10 cellular contexts compared by ENCODE assay signal in genomic region chr1:227482021-227482299, GRCh38.
DNase-seq lines count a peak whose midpoint lies in the region; ATAC-seq, FAIRE-seq and TF ChIP-seq lines count a peak whose summit lies in the region.
"Had no signal": no experiment of that assay in that cellular context is flagged by ENCODE, and none has a peak within 500 bp of the region (broad histone marks: within the 10 kb centered on the region; RNA-seq: fewer than 3 reads in every experiment).

No MANE protein-coding gene starts in this region.

- no peak overlapping the region for H3K4ac ChIP-seq in IMR-90 (ENCODE audit: low read depth, low read length)
- H3K4ac ChIP-seq in H1 (replicated peaks; ENCODE audit: insufficient read length, low read depth, low read length): no peak overlapping the region

- no peak for TF ChIP-seq EP300 in HepG2 (IDR thresholded peaks at IDR 0.05; ENCODE audit: low read depth in 2 of 2, low read length in 2 of 2)
- TF ChIP-seq EP300 in HepG2 (CRISPR knock-in tag; IDR thresholded peaks at IDR 0.05; ENCODE audit: borderline replicate concordance): no peak
- no peak for TF ChIP-seq EP300 in H1 (IDR thresholded peaks at IDR 0.05; ENCODE audit: borderline replicate concordance in 1 of 2, low read depth in 2 of 2, low read length in 2 of 2)

- TF ChIP-seq CTCF in HepG2 (CRISPR knock-in tag; IDR thresholded peaks at IDR 0.05) (no peak), right lobe of liver (IDR thresholded peaks at IDR 0.05) (no peak), IMR-90 (conservative IDR thresholded peaks at IDR 0.05; ENCODE audit: low read depth, low read length) (no peak), H1 (IDR thresholded peaks at IDR 0.05; ENCODE audit: control extremely low read depth in 1 of 3, insufficient read depth in 1 of 3, low read depth in 1 of 3, low read length in 3 of 3) (no peak), prostate gland (IDR thresholded peaks at IDR 0.05) (no peak)

- no peak overlapping the region for H3K18ac ChIP-seq in IMR-90 (ENCODE audit: low read depth, low read length)
- H3K18ac ChIP-seq in H1 (ENCODE audit: extremely low read depth, low read length): no peak overlapping the region

- H2AK5ac ChIP-seq in IMR-90 (ENCODE audit: low read depth, low read length) (no peak overlapping the region), H1 (ENCODE audit: low read depth, low read length) (no peak overlapping the region)

- POLR2A ChIA-PET in HepG2 (lab: Yijun Ruan, JAX) (no interaction called here), IMR-90 (lab: Charles Lee; ENCODE audit: unreplicated experiment) (no interaction called here), H1 (lab: Charles Lee; ENCODE audit: partially characterized antibody) (no interaction called here)

- no peak overlapping the region for H3K4me2 ChIP-seq in HepG2 (ENCODE audit: low read depth, low read length)
- no peak overlapping the region for H3K4me2 ChIP-seq in IMR-90 (ENCODE audit: low read depth, low read length)
- no peak overlapping the region for H3K4me2 ChIP-seq in H1 (ENCODE audit: insufficient read depth in 1 of 2, low read depth in 2 of 2, low read length in 2 of 2)
- H3K4me2 ChIP-seq: BLaER1 had no signal

- H3K27me3 ChIP-seq in HepG2 (ENCODE audit: control insufficient read depth in 1 of 2, insufficient read depth in 2 of 2, low read length in 2 of 2): no peaks in the 10 kb centered on the region
- H3K27me3 ChIP-seq in right lobe of liver: no peaks in the 10 kb centered on the region
- no peaks in the 10 kb centered on the region for H3K27me3 ChIP-seq in IMR-90 (ENCODE audit: control insufficient read depth, insufficient read depth, low read length)
- no peaks in the 10 kb centered on the region for H3K27me3 ChIP-seq in H1 (replicated peaks in 1 of 4; ENCODE audit: control insufficient read depth in 3 of 4, extremely low read depth in 1 of 4, insufficient read depth in 3 of 4, low read length in 3 of 4)
- no peaks in the 10 kb centered on the region for H3K27me3 ChIP-seq in prostate gland (replicated peaks; ENCODE audit: insufficient read depth)
- H3K27me3 ChIP-seq: BE2C, BLaER1 had no signal

- no peaks in the 10 kb centered on the region for H3K4me1 ChIP-seq in HepG2 (ENCODE audit: insufficient read depth, low read length)
- no peaks in the 10 kb centered on the region for H3K4me1 ChIP-seq in right lobe of liver
- no peaks in the 10 kb centered on the region for H3K4me1 ChIP-seq in IMR-90 (ENCODE audit: control insufficient read depth, insufficient read depth, low read length)
- H3K4me1 ChIP-seq in H1 (replicated peaks in 1 of 4; ENCODE audit: control insufficient read depth in 3 of 4, insufficient read depth in 4 of 4, low read length in 3 of 4): no peaks in the 10 kb centered on the region
- H3K4me1 ChIP-seq in prostate gland (replicated peaks): no peaks in the 10 kb centered on the region
- H3K4me1 ChIP-seq: BE2C, BLaER1 had no signal

- FAIRE-seq in HepG2 (lab: Jason Lieb, UNC): no peak
- no peak for FAIRE-seq in H1 (lab: Jason Lieb, UNC)

- in situ Hi-C loops in HepG2 (cut with HindIII; ENCODE audit: extremely low pct_ligation_motif_present, low pct_unique_long_range_greater_than_20kb) (loop anchor here (10.0 kb wide), 2 partner anchors 263 to 473 kb away; no protein-coding TSS in a partner anchor), IMR-90 (cut with MboI; ENCODE audit: low sequenced_read_pairs) (loop anchor here (25.0 kb wide), 1 partner anchor 455 kb away; the partner anchor contains the start of gene WNT9A)

- H2BK5ac ChIP-seq in IMR-90 (ENCODE audit: low read depth, low read length, poor library complexity, severe bottlenecking): no peak overlapping the region
- H2BK5ac ChIP-seq in H1 (ENCODE audit: low read depth, low read length): no peak overlapping the region

- dilution Hi-C loops in IMR-90 (cut with HindIII; ENCODE audit: low sequenced_read_pairs, unreplicated experiment): no loop called here

- BruUV-seq in HepG2 (replicated peaks; lab: Mats Ljungman, UMichigan) (no TSS peak), IMR-90 (replicated peaks; lab: Mats Ljungman, UMichigan) (no TSS peak)

- CTCF ChIA-PET in HepG2 (lab: Yijun Ruan, JAX; ENCODE audit: low intra/inter-chr PET ratio, low total read pairs) (interaction anchor here (1.1 to 1.4 kb wide), 4 partner anchors 61 to 472 kb away, joined by 4 to 11 read pairs (median 6); no protein-coding TSS in a partner anchor), IMR-90 (lab: Yijun Ruan, JAX) (no interaction called here), H1 (lab: Charles Lee; ENCODE audit: partially characterized antibody) (interaction anchor here (1.0 to 2.8 kb wide), 15 partner anchors 8 to 519 kb away, joined by 3 to 17 read pairs (median 6); partner anchors contain the start of gene WNT9A)

- no peak overlapping the region for H3K9ac ChIP-seq in HepG2 (ENCODE audit: insufficient read depth, low read depth, low read length)
- H3K9ac ChIP-seq in IMR-90 (ENCODE audit: low read depth, low read length): no peak overlapping the region
- H3K9ac ChIP-seq in H1 (replicated peaks in 1 of 4; ENCODE audit: extremely low read depth in 1 of 4, low read depth in 3 of 4, low read length in 3 of 4): no peak overlapping the region
- H3K9ac ChIP-seq: BLaER1 had no signal

- H3K14ac ChIP-seq in IMR-90 (replicated peaks; ENCODE audit: low read depth, low read length) (no peak overlapping the region), H1 (ENCODE audit: insufficient read length) (no peak overlapping the region)

- ATAC-seq in HepG2: no peak
- no peak for ATAC-seq in right lobe of liver
- ATAC-seq in IMR-90 (ENCODE audit: low read depth): no peak
- ATAC-seq in HG03095 (IDR thresholded peaks at IDR 0.05; ENCODE audit: unreplicated experiment): no peak

- H2AFZ ChIP-seq in HepG2 (ENCODE audit: low read length) (no peak overlapping the region), IMR-90 (replicated peaks; ENCODE audit: low read length, poor library complexity) (no peak overlapping the region), H1 (ENCODE audit: low read length) (no peak overlapping the region)

- H2BK20ac ChIP-seq in IMR-90 (ENCODE audit: low read depth, low read length): no peak overlapping the region
- H2BK20ac ChIP-seq in H1 (ENCODE audit: low read length): no peak overlapping the region

- H2BK120ac ChIP-seq in IMR-90 (ENCODE audit: low read depth, low read length) (no peak overlapping the region), H1 (replicated peaks; ENCODE audit: low read depth, low read length) (no peak overlapping the region)

- no peak overlapping the region for H3K27ac ChIP-seq in HepG2 (ENCODE audit: extremely low read length, insufficient read depth, low read length)
- no peak overlapping the region for H3K27ac ChIP-seq in right lobe of liver
- H3K27ac ChIP-seq in IMR-90 (ENCODE audit: insufficient read depth, low read length): no peak overlapping the region
- no peak overlapping the region for H3K27ac ChIP-seq in H1 (ENCODE audit: low read depth, low read length)
- no peak overlapping the region for H3K27ac ChIP-seq in prostate gland
- H3K27ac ChIP-seq: 22Rv1, BLaER1 had no signal

- intact Hi-C loops in HepG2 (cut with micrococcal nuclease; ENCODE audit: unreplicated experiment) (loop anchor here (10.0 kb wide), 1 partner anchor 973 kb away; a partner anchor contains a TSS), right lobe of liver (cut with DNase I) (loop anchor here in 1 of 2 donors (10.0 kb wide), 1 partner anchor 463 kb away; the partner anchor contains the start of gene WNT9A), IMR-90 (cut with micrococcal nuclease) (loop anchor here (10.0 kb wide), 1 partner anchor 603 kb away; the partner anchor contains the start of gene ARF1), prostate gland (cut with DNase I) (loop anchor here (5.0 kb wide), 3 partner anchors 60 to 465 kb away; partner anchors contain the start of gene WNT9A)

- TF ChIP-seq RAD21 in HepG2 (CRISPR knock-in tag; IDR thresholded peaks at IDR 0.05) (no peak), IMR-90 (IDR thresholded peaks at IDR 0.05; ENCODE audit: low read length) (no peak), H1 (IDR thresholded peaks at IDR 0.05 in 1 of 2, conservative IDR thresholded peaks at IDR 0.05 in 1 of 2; ENCODE audit: low read depth in 2 of 2, low read length in 2 of 2) (no peak)

- no peaks in the 10 kb centered on the region for H4K20me1 ChIP-seq in HepG2 (ENCODE audit: insufficient read depth, low read length)
- H4K20me1 ChIP-seq in IMR-90 (ENCODE audit: insufficient read depth, low read length): no peaks in the 10 kb centered on the region
- no peaks in the 10 kb centered on the region for H4K20me1 ChIP-seq in H1 (replicated peaks in 1 of 2; ENCODE audit: control insufficient read depth in 1 of 2, insufficient read depth in 2 of 2, low read length in 2 of 2)
- H4K20me1 ChIP-seq: BLaER1 had no signal

- H2BK12ac ChIP-seq in H1 (ENCODE audit: low read depth, low read length): no peak overlapping the region

- H3K4me3 ChIP-seq in HepG2 (replicated peaks in 1 of 3; ENCODE audit: insufficient read depth in 1 of 3, low read depth in 2 of 3, low read length in 3 of 3) (no peak overlapping the region), right lobe of liver (no peak overlapping the region), IMR-90 (ENCODE audit: insufficient read depth, low read depth, low read length) (no peak overlapping the region), H1 (ENCODE audit: extremely low read depth in 1 of 4, insufficient read depth in 2 of 4, low read depth in 3 of 4, low read length in 4 of 4) (no peak overlapping the region), prostate gland (no peak overlapping the region)
- H3K4me3 ChIP-seq: BLaER1 had no signal

- H2BK15ac ChIP-seq in IMR-90 (ENCODE audit: low read depth, low read length) (no peak overlapping the region), H1 (ENCODE audit: low read length) (no peak overlapping the region)

- H3K36me3 ChIP-seq in HepG2 (replicated peaks in 1 of 2; ENCODE audit: control insufficient read depth in 1 of 2, insufficient read depth in 2 of 2, low read length in 2 of 2) (no peaks in the 10 kb centered on the region), right lobe of liver (no peaks in the 10 kb centered on the region), IMR-90 (ENCODE audit: control insufficient read depth, insufficient read depth, low read length) (no peaks in the 10 kb centered on the region), H1 (ENCODE audit: control insufficient read depth in 2 of 4, insufficient read depth in 4 of 4, low read length in 3 of 4) (no peaks in the 10 kb centered on the region; a peak in 1 of 8 replicates), prostate gland (no peaks in the 10 kb centered on the region)
- H3K36me3 ChIP-seq: BE2C, BLaER1 had no signal

- no peak overlapping the region for H4K5ac ChIP-seq in IMR-90 (ENCODE audit: low read depth, low read length)
- no peak overlapping the region for H4K5ac ChIP-seq in H1 (ENCODE audit: insufficient read length, low read depth, low read length)

- no peaks in the 10 kb centered on the region for H3K79me2 ChIP-seq in HepG2 (ENCODE audit: insufficient read depth, low read length)
- H3K79me2 ChIP-seq in H1 (ENCODE audit: control insufficient read depth in 1 of 2, insufficient read depth in 2 of 2, low read length in 2 of 2): no peaks in the 10 kb centered on the region

- DNase-seq in HepG2 (ENCODE audit: low spot score) (no peak), right lobe of liver (no peak), IMR-90 (no peak), H1 (ENCODE audit: low read depth in 1 of 2, low spot score in 2 of 2) (no peak), HuH-7 (ENCODE audit: low spot score) (no peak), prostate gland (ENCODE audit: low spot score) (no peak)

- H3K9me1 ChIP-seq in IMR-90 (ENCODE audit: insufficient read depth, low read length): no peaks in the 10 kb centered on the region

- H3K9me3 ChIP-seq in HepG2 (ENCODE audit: low read length) (peaks cover 1% of the 10 kb centered on the region; the same call in 1 of the 2 replicates), right lobe of liver (no peaks in the 10 kb centered on the region), IMR-90 (ENCODE audit: control insufficient read depth, insufficient read depth, low read length) (no peaks in the 10 kb centered on the region), H1 (ENCODE audit: insufficient read depth in 2 of 2, low read depth in 1 of 2, low read length in 1 of 2) (peaks cover 5 to 6% of the 10 kb centered on the region in 2 experiments; a peak in 3 of 4 replicates), prostate gland (no peaks in the 10 kb centered on the region)
- H3K9me3 ChIP-seq: BE2C had no signal

- no peaks in the 10 kb centered on the region for H3K23me2 ChIP-seq in H1 (ENCODE audit: low read depth, low read length)

- no peaks in the 10 kb centered on the region for H3K79me1 ChIP-seq in IMR-90 (ENCODE audit: low read depth in 1 of 2, low read length in 2 of 2)
- H3K79me1 ChIP-seq in H1 (ENCODE audit: low read depth, low read length): no peaks in the 10 kb centered on the region

- TF ChIP-seq POLR2A in HepG2 (IDR thresholded peaks at IDR 0.05; ENCODE audit: insufficient read depth in 1 of 2, low read depth in 2 of 2, low read length in 2 of 2) (no peak), right lobe of liver (IDR thresholded peaks at IDR 0.05) (no peak), IMR-90 (IDR thresholded peaks at IDR 0.05; ENCODE audit: low read depth, low read length) (no peak), H1 (IDR thresholded peaks at IDR 0.05; ENCODE audit: control extremely low read depth in 1 of 2, low read depth in 2 of 2, low read length in 2 of 2) (no peak), prostate gland (IDR thresholded peaks at IDR 0.05) (no peak)

- H4K8ac ChIP-seq in IMR-90 (ENCODE audit: low read depth in 2 of 2, low read length in 2 of 2) (no peak overlapping the region), H1 (ENCODE audit: extremely low read depth, insufficient read depth, low read length) (no peak overlapping the region)

- H3K23ac ChIP-seq in IMR-90 (ENCODE audit: low read depth, low read length) (no peak overlapping the region), H1 (ENCODE audit: insufficient read length) (no peak overlapping the region)

- H2AK9ac ChIP-seq in IMR-90 (replicated peaks; ENCODE audit: low read depth, low read length, poor library complexity): no peak overlapping the region

- H4K91ac ChIP-seq in IMR-90 (ENCODE audit: insufficient read depth, low read depth, low read length): no peak overlapping the region
- no peak overlapping the region for H4K91ac ChIP-seq in H1 (replicated peaks; ENCODE audit: insufficient read length, low read length)

- H3K56ac ChIP-seq in IMR-90 (ENCODE audit: extremely low read depth, insufficient read depth, low read length): no peak overlapping the region
- H3K56ac ChIP-seq in H1 (replicated peaks; ENCODE audit: insufficient read length, low read depth, low read length): no peak overlapping the region

Comparison
In these comparisons a context has a peak if more than half of its experiments do, and no peak if none do; other contexts are left out.
1. Of the 41 proteins assayed by ChIP-seq in both HepG2 and H1: peak only in HepG2: none; only in H1: none; in both: MAFK; in neither: 40.